Comparison of ENCODE assay signal across 32 cellular contexts in genomic region chr9:106322741-106323140, GRCh38.
"Had no signal": no experiment of that assay in that cellular context is flagged by ENCODE, and none has a peak within 500 bp of the region (broad histone marks: within the 10 kb centered on the region; RNA-seq: fewer than 3 reads in every experiment).

No MANE protein-coding gene starts in this region.

- DNase-seq: activated CD4-positive, alpha-beta memory T cell treated with anti-CD3 and anti-CD28 coated beads, Interleukin-2, amount 10 ng/mL, durations not matched to agents 7 days and 5 days; activated CD4-positive, alpha-beta T cell treated with anti-CD3 and anti-CD28 coated beads for 36 hours; activated CD4-positive, alpha-beta T cell treated with anti-CD3 and anti-CD28 coated beads, Interleukin-2, amount 50 U/mL, for 1 hour; activated CD8-positive, alpha-beta memory T cell treated with anti-CD3 and anti-CD28 coated beads for 24 hours; activated CD8-positive, alpha-beta memory T cell treated with anti-CD3 and anti-CD28 coated beads, Interleukin-2, amount 10 ng/mL, durations not matched to agents 7 days and 5 days; activated CD8-positive, alpha-beta memory T cell treated with anti-CD3 and anti-CD28 coated beads, Interleukin-2, amount 50 U/mL, for 48 hours; activated effector memory CD4-positive, alpha-beta T cell treated with Interleukin-2 at 50 U/mL for 16 hours; activated naive CD4-positive, alpha-beta T cell treated with anti-CD3 and anti-CD28 coated beads, Interleukin-2, amount 10 ng/mL, durations not matched to agents 7 days and 5 days; activated naive CD8-positive, alpha-beta T cell treated with anti-CD3 and anti-CD28 coated beads, Interleukin-2, amount 50 U/mL, for 24 hours; activated T-cell treated with anti-CD3 and anti-CD28 coated beads, Interleukin-2, amount 50 U/mL, for 48 hours; anterior cingulate cortex; caudate nucleus; cerebellar nuclear complex; Karpas-422; KBM-7; NCI-H1694; NCI-H1930; NCI-H2081 treated with DMSO at 0.1 percent for 48 hours; NCI-H2227 treated with DMSO at 0.1 percent for 48 hours; NCI-H446 treated with DMSO at 0.1 percent for 48 hours; NK-92 treated with Interleukin-12 subunit alpha and Interleukin-12 subunit beta, amount 100 ng/mL, for 24 hours; PC-3; Peyer's patch; RPMI8226; SHP77 treated with DMSO at 0.1 percent for 48 hours; SK-N-SH had no signal

- H3K4me2 ChIP-seq: SK-N-SH had no signal

- H3K36me3 Mint-ChIP-seq: activated CD8-positive, alpha-beta memory T cell treated with anti-CD3 and anti-CD28 coated beads, Interleukin-2, amount 10 ng/mL, durations not matched to agents 7 days and 5 days; activated naive CD4-positive, alpha-beta T cell treated with anti-CD3 and anti-CD28 coated beads, Interleukin-2, amount 10 ng/mL, durations not matched to agents 7 days and 5 days; activated naive CD8-positive, alpha-beta T cell; brain had no signal

- H3K36me3 ChIP-seq: Peyer's patch, SJSA1 had no signal

- H3K4me3 ChIP-seq: Peyer's patch, SJSA1 had no signal

- H3K27me3 Mint-ChIP-seq: activated CD4-positive, alpha-beta memory T cell treated with anti-CD3 and anti-CD28 coated beads, Interleukin-2, amount 10 ng/mL, durations not matched to agents 7 days and 5 days; activated CD4-positive, alpha-beta T cell treated with anti-CD3 and anti-CD28 coated beads for 36 hours; activated CD8-positive, alpha-beta memory T cell treated with anti-CD3 and anti-CD28 coated beads, Interleukin-2, amount 10 ng/mL, durations not matched to agents 7 days and 5 days; activated naive CD4-positive, alpha-beta T cell treated with anti-CD3 and anti-CD28 coated beads, Interleukin-2, amount 10 ng/mL, durations not matched to agents 7 days and 5 days; activated naive CD8-positive, alpha-beta T cell; activated naive CD8-positive, alpha-beta T cell treated with anti-CD3 and anti-CD28 coated beads, Interleukin-2, amount 50 U/mL, for 24 hours had no signal

- H3K27ac ChIP-seq: Peyer's patch, SJSA1 had no signal

- H3K9me3 Mint-ChIP-seq: brain had no signal

- H3K9ac ChIP-seq: SK-N-SH had no signal

- H3K27me3 ChIP-seq: Peyer's patch, SJSA1 had no signal

- H3K4me3 Mint-ChIP-seq: activated CD4-positive, alpha-beta memory T cell treated with anti-CD3 and anti-CD28 coated beads, Interleukin-2, amount 10 ng/mL, durations not matched to agents 7 days and 5 days; activated CD4-positive, alpha-beta T cell treated with anti-CD3 and anti-CD28 coated beads for 36 hours; activated CD8-positive, alpha-beta memory T cell treated with anti-CD3 and anti-CD28 coated beads, Interleukin-2, amount 10 ng/mL, durations not matched to agents 7 days and 5 days; activated naive CD4-positive, alpha-beta T cell treated with anti-CD3 and anti-CD28 coated beads, Interleukin-2, amount 10 ng/mL, durations not matched to agents 7 days and 5 days; activated naive CD8-positive, alpha-beta T cell; activated naive CD8-positive, alpha-beta T cell treated with anti-CD3 and anti-CD28 coated beads, Interleukin-2, amount 50 U/mL, for 24 hours; brain; T-helper 1 cell treated with Interleukin-12 subunit alpha and Interleukin-12 subunit beta and Interleukin-4 antibody, amounts not matched to agents 30 μg/mL and 1 μg/mL, for 36 hours; T-helper 2 cell treated with Interferon-gamma antibody and Interleukin-4, amounts not matched to agents 5 μg/mL and 100 μg/mL, for 36 hours had no signal

- H3K4me1 Mint-ChIP-seq: activated CD4-positive, alpha-beta memory T cell treated with anti-CD3 and anti-CD28 coated beads, Interleukin-2, amount 10 ng/mL, durations not matched to agents 7 days and 5 days; activated CD4-positive, alpha-beta T cell treated with anti-CD3 and anti-CD28 coated beads for 36 hours; activated CD8-positive, alpha-beta memory T cell treated with anti-CD3 and anti-CD28 coated beads, Interleukin-2, amount 10 ng/mL, durations not matched to agents 7 days and 5 days; activated naive CD4-positive, alpha-beta T cell treated with anti-CD3 and anti-CD28 coated beads, Interleukin-2, amount 10 ng/mL, durations not matched to agents 7 days and 5 days; activated naive CD8-positive, alpha-beta T cell treated with anti-CD3 and anti-CD28 coated beads, Interleukin-2, amount 50 U/mL, for 24 hours had no signal

- H3K4me1 ChIP-seq: Peyer's patch had no signal

- ATAC-seq: activated CD4-positive, alpha-beta T cell treated with anti-CD3 and anti-CD28 coated beads for 36 hours; activated CD4-positive, CD25-positive, alpha-beta regulatory T cell treated with anti-CD3 and anti-CD28 coated beads, Interleukin-2, amount 50 U/mL, for 24 hours; activated CD8-positive, alpha-beta memory T cell treated with anti-CD3 and anti-CD28 coated beads, Interleukin-2, amount 10 ng/mL, durations not matched to agents 7 days and 5 days; activated naive CD8-positive, alpha-beta T cell treated with anti-CD3 and anti-CD28 coated beads, Interleukin-2, amount 50 U/mL, for 24 hours; PC-3 had no signal

- H3K27ac Mint-ChIP-seq: activated CD4-positive, alpha-beta memory T cell treated with anti-CD3 and anti-CD28 coated beads, Interleukin-2, amount 10 ng/mL, durations not matched to agents 7 days and 5 days; activated CD4-positive, alpha-beta T cell treated with anti-CD3 and anti-CD28 coated beads for 36 hours; activated CD8-positive, alpha-beta memory T cell treated with anti-CD3 and anti-CD28 coated beads, Interleukin-2, amount 10 ng/mL, durations not matched to agents 7 days and 5 days; activated naive CD4-positive, alpha-beta T cell treated with anti-CD3 and anti-CD28 coated beads, Interleukin-2, amount 10 ng/mL, durations not matched to agents 7 days and 5 days; activated naive CD8-positive, alpha-beta T cell; activated naive CD8-positive, alpha-beta T cell treated with anti-CD3 and anti-CD28 coated beads, Interleukin-2, amount 50 U/mL, for 24 hours; T-helper 1 cell treated with Interleukin-12 subunit alpha and Interleukin-12 subunit beta and Interleukin-4 antibody, amounts not matched to agents 30 μg/mL and 1 μg/mL, for 36 hours; T-helper 2 cell treated with Interferon-gamma antibody and Interleukin-4, amounts not matched to agents 5 μg/mL and 100 μg/mL, for 36 hours had no signal
